ENCODE assay signal across 15 cellular contexts in the genomic region with DNA sequence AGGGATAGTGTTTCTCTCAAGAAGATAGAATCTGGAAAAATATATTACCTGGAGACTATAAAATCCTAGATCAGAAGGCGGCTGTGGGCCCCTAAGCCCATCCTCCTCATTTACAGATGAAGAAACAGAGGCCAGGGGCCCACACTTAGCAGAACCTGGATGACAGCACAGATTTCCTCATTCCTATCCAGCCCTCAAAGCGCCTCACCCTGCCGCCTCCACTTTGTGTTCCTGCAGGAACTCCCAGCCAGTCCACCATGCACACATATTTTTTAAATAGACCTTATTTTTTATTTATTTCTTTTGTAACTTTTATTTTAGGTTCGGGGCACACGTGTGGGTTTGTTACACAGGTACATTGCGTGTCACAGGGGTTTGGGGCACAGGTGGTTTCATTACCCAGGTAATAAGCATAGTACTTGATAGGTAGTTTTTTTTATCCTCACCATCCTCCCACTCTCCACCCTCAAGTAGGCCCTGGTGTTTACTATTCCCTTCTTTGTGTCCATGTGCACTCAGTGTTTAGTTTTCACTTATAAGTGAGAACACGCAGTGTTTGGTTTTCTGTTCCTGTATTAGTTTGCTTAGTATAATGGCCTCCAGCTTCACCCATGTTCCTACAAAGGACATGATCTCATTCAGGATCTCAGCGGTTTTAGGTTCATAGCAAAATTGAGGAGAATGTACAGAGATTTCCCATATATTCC.
DNase-seq lines count a peak whose midpoint lies in the region; ATAC-seq and TF ChIP-seq lines count a peak whose summit lies in the region.
"Had no signal": no experiment of that assay in that cellular context is flagged by ENCODE, and none has a peak within 500 bp of the region (broad histone marks: within the 10 kb centered on the region; RNA-seq: fewer than 3 reads in every experiment).

No MANE protein-coding gene starts in this region.

- intact Hi-C loops in esophagus muscularis mucosa (cut with DNase I), result no loop called here

- peak; percentile 48 for DNase-seq in NCI-H748 (lab: John Stamatoyannopoulos, UW; ENCODE audit: unreplicated experiment)
- no peak for DNase-seq in NCI-H748 treated with DMSO at 0.1 percent for 48 hours (lab: John Stamatoyannopoulos, UW)
- peak; percentile 32 for DNase-seq in NCI-H2029 treated with DMSO at 0.1 percent for 48 hours (lab: John Stamatoyannopoulos, UW)
- DNase-seq in esophagus muscularis mucosa (ENCODE audit: extremely low spot score), result peak; percentile 83
- no peak for DNase-seq in iPS-NIHi11 (ENCODE audit: low spot score)
- no peak for DNase-seq in NCI-H1417 (lab: John Stamatoyannopoulos, UW)
- DNase-seq: C1 segment of cervical spinal cord; Calu3; CD4-positive, alpha-beta T cell; DMS 273 treated with DMSO at 0.1 percent for 48 hours; GF-D8; HCEC 1CT; HFFc6; IMR-90 had no signal

- TF ChIP-seq EP300 in esophagus muscularis mucosa (IDR thresholded peaks at IDR 0.05), result no peak

- ATAC-seq in HG02852 (IDR thresholded peaks at IDR 0.05; ENCODE audit: unreplicated experiment), result no peak

- no peaks in the 10 kb centered on the region for H3K4me1 ChIP-seq in esophagus muscularis mucosa

- no peaks in the 10 kb centered on the region for H3K36me3 ChIP-seq in esophagus muscularis mucosa

- 96% methylated on average over 8 of the region's 8 CpGs for WGBS in esophagus muscularis mucosa

- no peak for TF ChIP-seq CTCF in esophagus muscularis mucosa (IDR thresholded peaks at IDR 0.05)

- H3K27ac ChIP-seq in esophagus muscularis mucosa (replicated peaks in 1 of 4), result no peak overlapping the region

- H3K9me3 ChIP-seq in esophagus muscularis mucosa, result peaks cover 0 to 4% (median 0%) of the 10 kb centered on the region in 4 donors

- TF ChIP-seq POLR2A in esophagus muscularis mucosa (IDR thresholded peaks at IDR 0.05; ENCODE audit: low read depth), result no peak

- no peaks in the 10 kb centered on the region for H3K27me3 ChIP-seq in esophagus muscularis mucosa

- H3K4me3 ChIP-seq in esophagus muscularis mucosa, result no peak overlapping the region

Comparison
In these comparisons a context has a peak if more than half of its experiments do, and no peak if none do; other contexts are left out.
1. DNase-seq: peak in NCI-H748 (single experiment), NCI-H2029 treated with DMSO at 0.1 percent for 48 hours (single experiment) and esophagus muscularis mucosa (single experiment); none in NCI-H748 treated with DMSO at 0.1 percent for 48 hours (single experiment), iPS-NIHi11 (single experiment) and NCI-H1417 (0 of 3).